ENCODE assay signal across 2 cellular contexts in the genomic region with DNA sequence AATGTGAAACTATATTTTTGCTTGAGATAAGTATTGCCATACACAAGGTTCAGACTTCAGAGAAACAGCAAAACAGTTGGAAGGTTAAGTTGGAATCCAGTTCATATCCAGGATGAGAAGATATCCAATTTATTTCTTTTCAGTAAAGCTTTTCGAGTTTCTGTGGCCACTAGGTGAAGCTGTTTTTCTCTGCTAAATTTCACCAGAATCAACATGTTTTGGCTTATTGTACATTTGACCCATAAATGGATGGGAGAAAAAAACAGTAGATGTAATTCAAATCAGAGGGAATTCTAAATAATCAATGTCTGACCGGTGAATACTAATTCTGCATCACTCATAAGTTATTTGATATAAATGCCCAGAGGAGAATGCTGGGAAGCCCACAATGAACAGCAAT.
TF ChIP-seq lines count a peak whose summit lies in the region.

No MANE protein-coding gene starts in this region.

TF ChIP-seq in HepG2, 621 proteins besides CTCF, POLR2A, EP300 and RAD21:
- TF ChIP-seq ZNF883 (CRISPR knock-in tag; IDR thresholded peaks at IDR 0.05; ENCODE audit: not compliant biosample characterization) (no peak), BORCS8-MEF2B (CRISPR knock-in tag; IDR thresholded peaks at IDR 0.05) (no peak), SRSF4 (IDR thresholded peaks at IDR 0.05; ENCODE audit: low read depth, low read length, poor library complexity, severe bottlenecking) (no peak), NFE2L1 (CRISPR knock-in tag; IDR thresholded peaks at IDR 0.05; ENCODE audit: borderline replicate concordance) (no peak), ZNF274 (CRISPR knock-in tag; IDR thresholded peaks at IDR 0.05) (no peak), ARID2 (CRISPR knock-in tag; IDR thresholded peaks at IDR 0.05; ENCODE audit: borderline replicate concordance) (no peak), ZMAT3 (CRISPR knock-in tag; conservative IDR thresholded peaks at IDR 0.05) (no peak), ZNF75D (CRISPR knock-in tag; IDR thresholded peaks at IDR 0.05; ENCODE audit: borderline replicate concordance) (no peak), GFI1 (CRISPR knock-in tag; IDR thresholded peaks at IDR 0.05; ENCODE audit: borderline replicate concordance) (no peak), ZNF34 (CRISPR knock-in tag; IDR thresholded peaks at IDR 0.05; ENCODE audit: borderline replicate concordance) (no peak), ZNF143 (CRISPR knock-in tag; IDR thresholded peaks at IDR 0.05) (no peak)
- TF ChIP-seq, protein P1, sequence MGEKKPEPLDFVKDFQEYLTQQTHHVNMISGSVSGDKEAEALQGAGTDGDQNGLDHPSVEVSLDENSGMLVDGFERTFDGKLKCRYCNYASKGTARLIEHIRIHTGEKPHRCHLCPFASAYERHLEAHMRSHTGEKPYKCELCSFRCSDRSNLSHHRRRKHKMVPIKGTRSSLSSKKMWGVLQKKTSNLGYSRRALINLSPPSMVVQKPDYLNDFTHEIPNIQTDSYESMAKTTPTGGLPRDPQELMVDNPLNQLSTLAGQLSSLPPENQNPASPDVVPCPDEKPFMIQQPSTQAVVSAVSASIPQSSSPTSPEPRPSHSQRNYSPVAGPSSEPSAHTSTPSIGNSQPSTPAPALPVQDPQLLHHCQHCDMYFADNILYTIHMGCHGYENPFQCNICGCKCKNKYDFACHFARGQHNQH (CRISPR knock-in tag; IDR thresholded peaks at IDR 0.05), result no peak
- TF ChIP-seq, protein P2, sequence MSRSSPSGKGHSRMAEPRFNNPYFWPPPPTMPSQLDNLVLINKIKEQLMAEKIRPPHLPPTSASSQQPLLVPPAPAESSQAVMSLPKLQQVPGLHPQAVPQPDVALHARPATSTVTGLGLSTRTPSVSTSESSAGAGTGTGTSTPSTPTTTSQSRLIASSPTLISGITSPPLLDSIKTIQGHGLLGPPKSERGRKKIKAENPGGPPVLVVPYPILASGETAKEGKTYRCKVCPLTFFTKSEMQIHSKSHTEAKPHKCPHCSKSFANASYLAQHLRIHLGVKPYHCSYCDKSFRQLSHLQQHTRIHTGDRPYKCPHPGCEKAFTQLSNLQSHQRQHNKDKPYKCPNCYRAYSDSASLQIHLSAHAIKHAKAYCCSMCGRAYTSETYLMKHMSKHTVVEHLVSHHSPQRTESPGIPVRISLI (CRISPR knock-in tag; IDR thresholded peaks at IDR 0.05; ENCODE audit: borderline replicate concordance), result no peak
- TF ChIP-seq, protein P3, sequence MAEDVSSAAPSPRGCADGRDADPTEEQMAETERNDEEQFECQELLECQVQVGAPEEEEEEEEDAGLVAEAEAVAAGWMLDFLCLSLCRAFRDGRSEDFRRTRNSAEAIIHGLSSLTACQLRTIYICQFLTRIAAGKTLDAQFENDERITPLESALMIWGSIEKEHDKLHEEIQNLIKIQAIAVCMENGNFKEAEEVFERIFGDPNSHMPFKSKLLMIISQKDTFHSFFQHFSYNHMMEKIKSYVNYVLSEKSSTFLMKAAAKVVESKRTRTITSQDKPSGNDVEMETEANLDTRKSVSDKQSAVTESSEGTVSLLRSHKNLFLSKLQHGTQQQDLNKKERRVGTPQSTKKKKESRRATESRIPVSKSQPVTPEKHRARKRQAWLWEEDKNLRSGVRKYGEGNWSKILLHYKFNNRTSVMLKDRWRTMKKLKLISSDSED (CRISPR knock-in tag; IDR thresholded peaks at IDR 0.05), result no peak

TF ChIP-seq in GM23338, 12 proteins besides CTCF, POLR2A, EP300 and RAD21:
- no peak for TF ChIP-seq EZH2 (IDR thresholded peaks at IDR 0.05; ENCODE audit: low read depth, unreplicated experiment)
- TF ChIP-seq ZNF331 (CRISPR knock-in tag; IDR thresholded peaks at IDR 0.05; ENCODE audit: low read depth), result no peak
- TF ChIP-seq STAT1 (IDR thresholded peaks at IDR 0.05; ENCODE audit: unreplicated experiment), result no peak
- TF ChIP-seq, protein P4, sequence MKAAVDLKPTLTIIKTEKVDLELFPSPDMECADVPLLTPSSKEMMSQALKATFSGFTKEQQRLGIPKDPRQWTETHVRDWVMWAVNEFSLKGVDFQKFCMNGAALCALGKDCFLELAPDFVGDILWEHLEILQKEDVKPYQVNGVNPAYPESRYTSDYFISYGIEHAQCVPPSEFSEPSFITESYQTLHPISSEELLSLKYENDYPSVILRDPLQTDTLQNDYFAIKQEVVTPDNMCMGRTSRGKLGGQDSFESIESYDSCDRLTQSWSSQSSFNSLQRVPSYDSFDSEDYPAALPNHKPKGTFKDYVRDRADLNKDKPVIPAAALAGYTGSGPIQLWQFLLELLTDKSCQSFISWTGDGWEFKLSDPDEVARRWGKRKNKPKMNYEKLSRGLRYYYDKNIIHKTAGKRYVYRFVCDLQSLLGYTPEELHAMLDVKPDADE (IDR thresholded peaks at IDR 0.05), result no peak
- TF ChIP-seq ZNF114 (CRISPR knock-in tag; IDR thresholded peaks at IDR 0.05), result no peak
- no peak for TF ChIP-seq EZH2phosphoT487 (IDR thresholded peaks at IDR 0.05; ENCODE audit: unreplicated experiment)
- TF ChIP-seq, protein P5, sequence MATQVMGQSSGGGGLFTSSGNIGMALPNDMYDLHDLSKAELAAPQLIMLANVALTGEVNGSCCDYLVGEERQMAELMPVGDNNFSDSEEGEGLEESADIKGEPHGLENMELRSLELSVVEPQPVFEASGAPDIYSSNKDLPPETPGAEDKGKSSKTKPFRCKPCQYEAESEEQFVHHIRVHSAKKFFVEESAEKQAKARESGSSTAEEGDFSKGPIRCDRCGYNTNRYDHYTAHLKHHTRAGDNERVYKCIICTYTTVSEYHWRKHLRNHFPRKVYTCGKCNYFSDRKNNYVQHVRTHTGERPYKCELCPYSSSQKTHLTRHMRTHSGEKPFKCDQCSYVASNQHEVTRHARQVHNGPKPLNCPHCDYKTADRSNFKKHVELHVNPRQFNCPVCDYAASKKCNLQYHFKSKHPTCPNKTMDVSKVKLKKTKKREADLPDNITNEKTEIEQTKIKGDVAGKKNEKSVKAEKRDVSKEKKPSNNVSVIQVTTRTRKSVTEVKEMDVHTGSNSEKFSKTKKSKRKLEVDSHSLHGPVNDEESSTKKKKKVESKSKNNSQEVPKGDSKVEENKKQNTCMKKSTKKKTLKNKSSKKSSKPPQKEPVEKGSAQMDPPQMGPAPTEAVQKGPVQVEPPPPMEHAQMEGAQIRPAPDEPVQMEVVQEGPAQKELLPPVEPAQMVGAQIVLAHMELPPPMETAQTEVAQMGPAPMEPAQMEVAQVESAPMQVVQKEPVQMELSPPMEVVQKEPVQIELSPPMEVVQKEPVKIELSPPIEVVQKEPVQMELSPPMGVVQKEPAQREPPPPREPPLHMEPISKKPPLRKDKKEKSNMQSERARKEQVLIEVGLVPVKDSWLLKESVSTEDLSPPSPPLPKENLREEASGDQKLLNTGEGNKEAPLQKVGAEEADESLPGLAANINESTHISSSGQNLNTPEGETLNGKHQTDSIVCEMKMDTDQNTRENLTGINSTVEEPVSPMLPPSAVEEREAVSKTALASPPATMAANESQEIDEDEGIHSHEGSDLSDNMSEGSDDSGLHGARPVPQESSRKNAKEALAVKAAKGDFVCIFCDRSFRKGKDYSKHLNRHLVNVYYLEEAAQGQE (IDR thresholded peaks at IDR 0.05; ENCODE audit: unreplicated experiment), result no peak
- TF ChIP-seq CREB1 (CRISPR knock-in tag; IDR thresholded peaks at IDR 0.05; ENCODE audit: low read depth), result no peak
- no peak for TF ChIP-seq NANOG (IDR thresholded peaks at IDR 0.05; ENCODE audit: borderline replicate concordance)
- TF ChIP-seq JUNB (IDR thresholded peaks at IDR 0.05; ENCODE audit: unreplicated experiment), result no peak
- TF ChIP-seq, protein P6, sequence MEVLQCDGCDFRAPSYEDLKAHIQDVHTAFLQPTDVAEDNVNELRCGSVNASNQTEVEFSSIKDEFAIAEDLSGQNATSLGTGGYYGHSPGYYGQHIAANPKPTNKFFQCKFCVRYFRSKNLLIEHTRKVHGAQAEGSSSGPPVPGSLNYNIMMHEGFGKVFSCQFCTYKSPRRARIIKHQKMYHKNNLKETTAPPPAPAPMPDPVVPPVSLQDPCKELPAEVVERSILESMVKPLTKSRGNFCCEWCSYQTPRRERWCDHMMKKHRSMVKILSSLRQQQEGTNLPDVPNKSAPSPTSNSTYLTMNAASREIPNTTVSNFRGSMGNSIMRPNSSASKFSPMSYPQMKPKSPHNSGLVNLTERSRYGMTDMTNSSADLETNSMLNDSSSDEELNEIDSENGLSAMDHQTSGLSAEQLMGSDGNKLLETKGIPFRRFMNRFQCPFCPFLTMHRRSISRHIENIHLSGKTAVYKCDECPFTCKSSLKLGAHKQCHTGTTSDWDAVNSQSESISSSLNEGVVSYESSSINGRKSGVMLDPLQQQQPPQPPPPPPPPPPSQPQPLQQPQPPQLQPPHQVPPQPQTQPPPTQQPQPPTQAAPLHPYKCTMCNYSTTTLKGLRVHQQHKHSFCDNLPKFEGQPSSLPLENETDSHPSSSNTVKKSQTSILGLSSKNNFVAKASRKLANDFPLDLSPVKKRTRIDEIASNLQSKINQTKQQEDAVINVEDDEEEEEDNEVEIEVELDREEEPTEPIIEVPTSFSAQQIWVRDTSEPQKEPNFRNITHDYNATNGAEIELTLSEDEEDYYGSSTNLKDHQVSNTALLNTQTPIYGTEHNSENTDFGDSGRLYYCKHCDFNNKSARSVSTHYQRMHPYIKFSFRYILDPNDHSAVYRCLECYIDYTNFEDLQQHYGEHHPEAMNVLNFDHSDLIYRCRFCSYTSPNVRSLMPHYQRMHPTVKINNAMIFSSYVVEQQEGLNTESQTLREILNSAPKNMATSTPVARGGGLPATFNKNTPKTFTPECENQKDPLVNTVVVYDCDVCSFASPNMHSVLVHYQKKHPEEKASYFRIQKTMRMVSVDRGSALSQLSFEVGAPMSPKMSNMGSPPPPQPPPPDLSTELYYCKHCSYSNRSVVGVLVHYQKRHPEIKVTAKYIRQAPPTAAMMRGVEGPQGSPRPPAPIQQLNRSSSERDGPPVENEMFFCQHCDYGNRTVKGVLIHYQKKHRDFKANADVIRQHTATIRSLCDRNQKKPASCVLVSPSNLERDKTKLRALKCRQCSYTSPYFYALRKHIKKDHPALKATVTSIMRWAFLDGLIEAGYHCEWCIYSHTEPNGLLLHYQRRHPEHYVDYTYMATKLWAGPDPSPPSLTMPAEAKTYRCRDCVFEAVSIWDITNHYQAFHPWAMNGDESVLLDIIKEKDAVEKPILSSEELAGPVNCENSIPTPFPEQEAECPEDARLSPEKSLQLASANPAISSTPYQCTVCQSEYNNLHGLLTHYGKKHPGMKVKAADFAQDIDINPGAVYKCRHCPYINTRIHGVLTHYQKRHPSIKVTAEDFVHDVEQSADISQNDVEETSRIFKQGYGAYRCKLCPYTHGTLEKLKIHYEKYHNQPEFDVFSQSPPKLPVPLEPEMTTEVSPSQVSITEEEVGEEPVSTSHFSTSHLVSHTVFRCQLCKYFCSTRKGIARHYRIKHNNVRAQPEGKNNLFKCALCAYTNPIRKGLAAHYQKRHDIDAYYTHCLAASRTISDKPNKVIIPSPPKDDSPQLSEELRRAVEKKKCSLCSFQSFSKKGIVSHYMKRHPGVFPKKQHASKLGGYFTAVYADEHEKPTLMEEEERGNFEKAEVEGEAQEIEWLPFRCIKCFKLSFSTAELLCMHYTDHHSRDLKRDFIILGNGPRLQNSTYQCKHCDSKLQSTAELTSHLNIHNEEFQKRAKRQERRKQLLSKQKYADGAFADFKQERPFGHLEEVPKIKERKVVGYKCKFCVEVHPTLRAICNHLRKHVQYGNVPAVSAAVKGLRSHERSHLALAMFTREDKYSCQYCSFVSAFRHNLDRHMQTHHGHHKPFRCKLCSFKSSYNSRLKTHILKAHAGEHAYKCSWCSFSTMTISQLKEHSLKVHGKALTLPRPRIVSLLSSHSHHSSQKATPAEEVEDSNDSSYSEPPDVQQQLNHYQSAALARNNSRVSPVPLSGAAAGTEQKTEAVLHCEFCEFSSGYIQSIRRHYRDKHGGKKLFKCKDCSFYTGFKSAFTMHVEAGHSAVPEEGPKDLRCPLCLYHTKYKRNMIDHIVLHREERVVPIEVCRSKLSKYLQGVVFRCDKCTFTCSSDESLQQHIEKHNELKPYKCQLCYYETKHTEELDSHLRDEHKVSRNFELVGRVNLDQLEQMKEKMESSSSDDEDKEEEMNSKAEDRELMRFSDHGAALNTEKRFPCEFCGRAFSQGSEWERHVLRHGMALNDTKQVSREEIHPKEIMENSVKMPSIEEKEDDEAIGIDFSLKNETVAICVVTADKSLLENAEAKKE (CRISPR knock-in tag; IDR thresholded peaks at IDR 0.05), result no peak
- TF ChIP-seq POLR2AphosphoS5 (IDR thresholded peaks at IDR 0.05; ENCODE audit: low read depth), result no peak
